Comparison of ENCODE assay signal across 1 cellular context in the genomic region with DNA sequence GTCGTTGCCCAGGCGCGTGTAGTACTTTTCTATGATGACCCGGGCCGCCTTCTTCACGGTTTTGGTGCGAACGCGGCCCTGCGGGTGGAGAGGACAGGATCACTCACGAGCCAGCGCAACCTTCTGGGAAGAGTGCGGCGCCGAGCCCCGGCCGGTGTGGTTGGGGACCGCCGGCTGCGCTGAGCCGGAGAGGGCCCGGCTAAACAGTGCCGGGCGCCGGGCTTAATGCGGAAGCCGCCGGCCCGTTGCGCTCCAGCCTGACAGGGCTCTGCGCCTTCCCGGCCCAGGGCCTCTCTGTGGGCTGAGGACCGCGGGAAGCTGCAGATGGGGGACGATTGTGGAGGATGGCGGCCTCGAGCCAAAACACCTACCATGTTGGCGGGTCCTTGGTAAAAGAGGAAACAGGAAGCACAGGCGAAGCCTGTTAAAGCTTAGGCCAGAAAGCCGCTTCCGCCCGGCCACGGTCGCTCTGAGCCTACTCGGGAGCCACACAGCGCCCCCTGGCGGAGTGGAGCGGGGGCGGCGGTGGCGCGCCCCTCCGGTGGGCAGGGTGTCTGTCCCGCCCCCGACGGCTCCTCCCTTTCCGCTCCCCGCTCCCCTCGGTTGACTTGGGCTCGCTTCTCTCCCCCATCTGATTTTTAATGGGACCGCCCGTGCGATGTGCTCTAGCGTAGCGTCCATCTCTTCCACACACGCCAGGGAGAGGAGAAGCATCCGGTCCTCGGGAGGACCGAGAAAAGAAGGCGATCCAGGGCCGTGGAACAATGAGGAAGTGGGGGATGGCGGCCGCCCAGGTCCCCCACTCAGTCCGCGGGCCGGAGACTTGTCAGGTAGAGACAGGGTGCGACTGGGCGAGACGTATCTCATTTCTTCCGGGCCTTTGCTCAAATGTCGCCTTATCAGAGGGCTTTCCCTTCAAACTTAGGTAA.
A peak's percentile ranks its signal among the peaks of the same experiment; 100 is the strongest.
TF ChIP-seq lines count a peak whose summit lies in the region.

Gene RPS17 (minus strand): TSS at position 403 of the 929 bp plus-strand sequence. CDS start 29 bp downstream, at position 374.

TF ChIP-seq in IMR-90, 13 proteins besides CTCF, POLR2A, EP300 and RAD21:
- TF ChIP-seq SMC3 (IDR thresholded peaks at IDR 0.05; ENCODE audit: low read depth, low read length) = peak; percentile 58
- peak; percentile 74; the same call in 1 of the 2 replicates for TF ChIP-seq CHD1 (IDR thresholded peaks at IDR 0.05; ENCODE audit: low read depth, low read length)
- TF ChIP-seq MAFK (IDR thresholded peaks at IDR 0.05; ENCODE audit: low read depth, low read length) = no peak
- TF ChIP-seq MXI1 (IDR thresholded peaks at IDR 0.05; ENCODE audit: borderline replicate concordance, low read depth, low read length) = peak; percentile 40; the same call in 1 of the 2 replicates
- TF ChIP-seq CEBPB (IDR thresholded peaks at IDR 0.05; ENCODE audit: low read depth, low read length) = no peak
- TF ChIP-seq RCOR1 (IDR thresholded peaks at IDR 0.05; ENCODE audit: insufficient replicate concordance, low read length) = no peak
- TF ChIP-seq FOS (IDR thresholded peaks at IDR 0.05; ENCODE audit: low read depth, low read length) = no peak
- TF ChIP-seq ELK1 (IDR thresholded peaks at IDR 0.05; ENCODE audit: borderline replicate concordance, low read depth, low read length) = no peak
- peak; percentile 95 for TF ChIP-seq BHLHE40 (IDR thresholded peaks at IDR 0.05; ENCODE audit: low read depth, low read length)
- no peak for TF ChIP-seq NFE2L2 (IDR thresholded peaks at IDR 0.05; ENCODE audit: low read depth, low read length)
- TF ChIP-seq RFX5 (IDR thresholded peaks at IDR 0.05; ENCODE audit: low read depth, low read length) = no peak
- no peak for TF ChIP-seq USF2 (IDR thresholded peaks at IDR 0.05; ENCODE audit: low read depth, low read length)
- TF ChIP-seq MAZ (IDR thresholded peaks at IDR 0.05; ENCODE audit: borderline replicate concordance, low read depth, low read length) = peak; percentile 98
